Comparison of ENCODE assay signal across 8 cellular contexts in genomic region chr17:51427259-51428255, GRCh38.
DNase-seq lines count a peak whose midpoint lies in the region; ATAC-seq and TF ChIP-seq lines count a peak whose summit lies in the region.

No MANE protein-coding gene starts in this region.

- no peak for TF ChIP-seq POLR2A in esophagus muscularis mucosa (IDR thresholded peaks at IDR 0.05; ENCODE audit: low read depth)
- TF ChIP-seq POLR2A in GM18505 (IDR thresholded peaks at IDR 0.05; ENCODE audit: borderline replicate concordance, extremely low read depth, insufficient read depth, insufficient read length): no peak

- TF ChIP-seq CTCF in esophagus muscularis mucosa (IDR thresholded peaks at IDR 0.05): no peak

- ATAC-seq in GM18858 (IDR thresholded peaks at IDR 0.05; ENCODE audit: unreplicated experiment) (peak; percentile 62), HG03139 (IDR thresholded peaks at IDR 0.05; ENCODE audit: unreplicated experiment) (peak; percentile 75), GM18505 (IDR thresholded peaks at IDR 0.05; ENCODE audit: unreplicated experiment) (no peak)

- H3K36me3 ChIP-seq in esophagus muscularis mucosa (no peaks in the 10 kb centered on the region), MG63 (no peaks in the 10 kb centered on the region), HAP-1 (replicated peaks) (no peaks in the 10 kb centered on the region)

- no peak for TF ChIP-seq EP300 in esophagus muscularis mucosa (IDR thresholded peaks at IDR 0.05)

- in situ Hi-C loops in HAP-1 (cut with MboI; ENCODE audit: low sequenced_read_pairs): no loop called here

- intact Hi-C loops in esophagus muscularis mucosa (cut with DNase I): no loop called here

- H3K4me1 ChIP-seq in esophagus muscularis mucosa (no peaks in the 10 kb centered on the region), HAP-1 (no peaks in the 10 kb centered on the region)

- DNase-seq in activated CD4-positive, alpha-beta T cell treated with anti-CD3 and anti-CD28 coated beads for 1 hour: peak; percentile 51
- DNase-seq in esophagus muscularis mucosa (ENCODE audit: extremely low spot score) (peak; percentile 50), MG63 (no peak), HAP-1 (ENCODE audit: low spot score in 2 of 2) (no peak), AG08396 (ENCODE audit: low spot score) (no peak)

- H3K27ac ChIP-seq in esophagus muscularis mucosa (replicated peaks in 1 of 4): no peak overlapping the region

- H3K4me3 ChIP-seq in esophagus muscularis mucosa: no peak overlapping the region
- no peak overlapping the region for H3K4me3 ChIP-seq in MG63
- no peak overlapping the region for H3K4me3 ChIP-seq in HAP-1

- H3K27me3 ChIP-seq in esophagus muscularis mucosa (peaks cover 0 to 2% (median 0%) of the 10 kb centered on the region in 4 donors), MG63 (no peaks in the 10 kb centered on the region), HAP-1 (ENCODE audit: low read depth) (no peaks in the 10 kb centered on the region)

- H3K9me3 ChIP-seq in esophagus muscularis mucosa (no peaks in the 10 kb centered on the region), MG63 (no peaks in the 10 kb centered on the region), HAP-1 (no peaks in the 10 kb centered on the region)

- 50% methylated on average over 12 of the region's 12 CpGs for WGBS in esophagus muscularis mucosa

Comparison
In these comparisons a context has a peak if more than half of its experiments do, and no peak if none do; other contexts are left out.
1. DNase-seq: peak in activated CD4-positive, alpha-beta T cell treated with anti-CD3 and anti-CD28 coated beads for 1 hour (single experiment) and esophagus muscularis mucosa (single experiment); none in MG63 (single experiment), HAP-1 (0 of 2) and AG08396 (single experiment).